ENCODE assay signal across 18 cellular contexts in genomic region chr12:54388214-54389138, GRCh38. TPM values are rescaled to one million over a fixed set of nuclear protein-coding genes. Genes with fewer than 3 reads are reported as not detected.
DNase-seq lines count a peak whose midpoint lies in the region; ATAC-seq and TF ChIP-seq lines count a peak whose summit lies in the region.
"Had no signal": no experiment of that assay in that cellular context is flagged by ENCODE, and none has a peak within 500 bp of the region (broad histone marks: within the 10 kb centered on the region; RNA-seq: fewer than 3 reads in every experiment).

No MANE protein-coding gene starts in this region.

- H3K36me3 Mint-ChIP-seq in activated B cell treated with CpG ODN at 0.5 μM for 24 hours (ENCODE audit: low read depth) (no peaks in the 10 kb centered on the region), memory B cell (no peaks in the 10 kb centered on the region)

- H3K4me3 ChIP-seq in cardiac muscle cell = no peak overlapping the region
- H3K4me3 ChIP-seq in heart right ventricle = no peak overlapping the region
- no peak overlapping the region for H3K4me3 ChIP-seq in urinary bladder (ENCODE audit: low read depth, low read length)
- H3K4me3 ChIP-seq: left ventricle myocardium inferior, pancreas had no signal

- H3K4me3 Mint-ChIP-seq in activated B cell treated with CpG ODN at 0.5 μM for 24 hours (no peak overlapping the region), memory B cell (no peak overlapping the region)
- H3K4me3 Mint-ChIP-seq: activated T-cell treated with anti-CD3 and anti-CD28 coated beads, Interleukin-2, amount 50 U/mL, for 24 hours had no signal

- ATAC-seq in heart right ventricle = no peak
- no peak for ATAC-seq in activated B cell treated with CpG ODN at 0.5 μM for 24 hours (ENCODE audit: low read depth)
- no peak for ATAC-seq in memory B cell (ENCODE audit: low read depth)
- ATAC-seq: pancreas, WTC11 had no signal

- H3K27me3 Mint-ChIP-seq in activated B cell treated with CpG ODN at 0.5 μM for 24 hours (no peaks in the 10 kb centered on the region), memory B cell (no peaks in the 10 kb centered on the region)
- H3K27me3 Mint-ChIP-seq: activated T-cell treated with anti-CD3 and anti-CD28 coated beads, Interleukin-2, amount 50 U/mL, for 24 hours had no signal

- H3K9me3 ChIP-seq in cardiac muscle cell (ENCODE audit: low read depth) (no peaks in the 10 kb centered on the region), heart right ventricle (no peaks in the 10 kb centered on the region)
- H3K9me3 ChIP-seq: left ventricle myocardium inferior, pancreas had no signal

- H3K27ac Mint-ChIP-seq in activated B cell treated with CpG ODN at 0.5 μM for 24 hours = peak overlapping the region; percentile 51
- H3K27ac Mint-ChIP-seq in memory B cell = peak overlapping the region; percentile 83

- H3K4me1 Mint-ChIP-seq in activated B cell treated with CpG ODN at 0.5 μM for 24 hours (peaks cover 79% of the 10 kb centered on the region), memory B cell (peaks cover 44% of the 10 kb centered on the region)

- no peak for TF ChIP-seq CTCF in cardiac muscle cell (IDR thresholded peaks at IDR 0.05; ENCODE audit: low read depth, low read length)
- no peak for TF ChIP-seq CTCF in heart right ventricle (IDR thresholded peaks at IDR 0.05)
- TF ChIP-seq CTCF in activated B cell treated with CpG ODN at 0.5 μM for 24 hours (IDR thresholded peaks at IDR 0.05) = no peak

- 72 to 78% methylated on average over 4 of the region's 4 CpGs for WGBS in heart right ventricle, 2 donors
- 69% methylated on average over 4 of the region's 4 CpGs for WGBS in urinary bladder

- intact Hi-C loops in heart right ventricle (cut with DNase I) (no loop called here), activated B cell treated with CpG ODN at 0.5 μM for 24 hours (cut with micrococcal nuclease) (no loop called here)

- H3K27ac ChIP-seq in cardiac muscle cell (peak overlapping the region; percentile 83), heart right ventricle (no peak overlapping the region), urinary bladder (ENCODE audit: low read depth) (peak overlapping the region; percentile 41)
- H3K27ac ChIP-seq: left ventricle myocardium inferior, pancreas had no signal

- H3K36me3 ChIP-seq in cardiac muscle cell = no peaks in the 10 kb centered on the region
- peaks cover 0 to 15% (median 0%) of the 10 kb centered on the region in 9 donors for H3K36me3 ChIP-seq in heart right ventricle
- H3K36me3 ChIP-seq in urinary bladder (ENCODE audit: insufficient read depth) = no peaks in the 10 kb centered on the region
- H3K36me3 ChIP-seq: left ventricle myocardium inferior had no signal

- peaks cover 60% of the 10 kb centered on the region for H3K4me1 ChIP-seq in cardiac muscle cell (ENCODE audit: low read depth)
- H3K4me1 ChIP-seq in heart right ventricle = peaks cover 0 to 61% (median 11%) of the 10 kb centered on the region in 9 donors
- peaks cover 3% of the 10 kb centered on the region for H3K4me1 ChIP-seq in urinary bladder (ENCODE audit: insufficient read depth)
- H3K4me1 ChIP-seq: pancreas had no signal

- no peaks in the 10 kb centered on the region for H3K9me3 Mint-ChIP-seq in activated B cell treated with CpG ODN at 0.5 μM for 24 hours
- H3K9me3 Mint-ChIP-seq in memory B cell = no peaks in the 10 kb centered on the region
- H3K9me3 Mint-ChIP-seq: activated T-cell treated with anti-CD3 and anti-CD28 coated beads, Interleukin-2, amount 50 U/mL, for 24 hours; WTC11 had no signal

- DNase-seq in cardiac muscle cell (ENCODE audit: low read depth in 1 of 2, low spot score in 1 of 2) (peak in 1 of 2 donors; percentile 41), heart right ventricle (no peak), activated B cell treated with CpG ODN at 0.5 μM for 24 hours (no peak), memory B cell (ENCODE audit: low spot score in 2 of 2) (no peak), NCI-H748 (lab: John Stamatoyannopoulos, UW; ENCODE audit: unreplicated experiment) (no peak), SW 1271 (lab: John Stamatoyannopoulos, UW) (no peak)
- no peak for DNase-seq in activated CD8-positive, alpha-beta memory T cell treated with anti-CD3 and anti-CD28 coated beads, Interleukin-2, amount 50 U/mL, for 4 hours
- DNase-seq: activated T-cell treated with anti-CD3 and anti-CD28 coated beads, Interleukin-2, amount 50 U/mL, for 24 hours; effector memory CD4-positive, alpha-beta T cell; GDM1; glutamatergic neuron; MM.1S; NCI-H2227 treated with DMSO at 0.1 percent for 48 hours; pancreas; SIG-M5 had no signal

- CTCF ChIA-PET in activated B cell treated with CpG ODN at 0.5 μM for 24 hours (lab: Charles Lee) = interaction anchor here (0.9 to 4.1 kb wide), 3 partner anchors 9 to 15 kb away, joined by 3 to 16 read pairs (median 4); no protein-coding TSS in a partner anchor

- no peaks in the 10 kb centered on the region for H3K27me3 ChIP-seq in cardiac muscle cell
- H3K27me3 ChIP-seq in heart right ventricle = no peaks in the 10 kb centered on the region
- H3K27me3 ChIP-seq: pancreas had no signal

- POLR2A ChIA-PET in activated B cell treated with CpG ODN at 0.5 μM for 24 hours (lab: Charles Lee) = interaction anchor here (0.7 to 1.1 kb wide), 2 partner anchors 55 to 64 kb away, joined by 3 to 6 read pairs; no protein-coding TSS in a partner anchor

RNA-seq across cellular contexts. Expression of gene ZNF385A, which starts 3.9 kb away (rescaled TPM):
- total RNA-seq in cardiac muscle cell (13.0 and 20.0 TPM in 2 replicates), heart right ventricle (10 to 100 TPM in 2 of 10 donors, 1 to 10 TPM in 8; 3.8 to 19.1 (median 4.8) TPM), activated B cell treated with CpG ODN at 0.5 μM for 24 hours (4.6 and 5.0 TPM in 2 replicates), urinary bladder (5.0 TPM)
- polyA plus RNA-seq in cardiac muscle cell (13.4 and 16.0 TPM in 2 replicates), heart right ventricle (10 to 100 TPM in 1 of 2 donors, 1 to 10 TPM in 1; 8.1 to 10.5 TPM), urinary bladder (26.3 TPM)

RNA-seq across cellular contexts. Expression of gene GPR84, which starts 24.2 kb away (rescaled TPM):
- 0.09 TPM in 1 of 2 replicates, not detected in the other for total RNA-seq in cardiac muscle cell
- not detected in 2 replicates for polyA plus RNA-seq in cardiac muscle cell
- total RNA-seq in heart right ventricle = 1 to 10 TPM in 1 of 10 donors, under 1 TPM in 3, not detected in 6; 0.15 to 2.9 (median 0.25) TPM
- polyA plus RNA-seq in heart right ventricle = under 1 TPM in 1 of 2 donors, not detected in 1; 0.45 TPM
- total RNA-seq in activated B cell treated with CpG ODN at 0.5 μM for 24 hours = not detected in 2 replicates
- 0.26 TPM for total RNA-seq in urinary bladder
- 0.96 TPM for polyA plus RNA-seq in urinary bladder
- total RNA-seq: left ventricle myocardium inferior had no signal

RNA-seq across cellular contexts. Expression of gene ITGA5, which starts 30.6 kb away (rescaled TPM):
- total RNA-seq in cardiac muscle cell (45.9 and 55.8 TPM in 2 replicates), heart right ventricle (10 to 100 TPM; 35.7 to 86.1 (median 48.8) TPM), activated B cell treated with CpG ODN at 0.5 μM for 24 hours (1.0 and 1.3 TPM in 2 replicates), urinary bladder (139 TPM)
- polyA plus RNA-seq in cardiac muscle cell (52.6 and 53.2 TPM in 2 replicates), heart right ventricle (100 to 1,000 TPM in 1 of 2 donors, 10 to 100 TPM in 1; 31.9 to 154 TPM), urinary bladder (702 TPM)

Comparison
In these comparisons a context has a peak if more than half of its experiments do, and no peak if none do; other contexts are left out.
1. H3K27ac ChIP-seq: peak in cardiac muscle cell (single experiment) and urinary bladder (single experiment); none in heart right ventricle (0 of 10).
2. RNA of gene ITGA5, which starts 30.6 kb away (total RNA-seq): 139 TPM in urinary bladder (single experiment), 45.9 to 55.8 TPM in cardiac muscle cell and 35.7 to 86.1 TPM in heart right ventricle; 1.0 to 1.3 TPM in activated B cell treated with CpG ODN at 0.5 μM for 24 hours; every median in the first group is over 10 times any median in the second.